8 cellular contexts compared by ENCODE assay signal in the genomic region with DNA sequence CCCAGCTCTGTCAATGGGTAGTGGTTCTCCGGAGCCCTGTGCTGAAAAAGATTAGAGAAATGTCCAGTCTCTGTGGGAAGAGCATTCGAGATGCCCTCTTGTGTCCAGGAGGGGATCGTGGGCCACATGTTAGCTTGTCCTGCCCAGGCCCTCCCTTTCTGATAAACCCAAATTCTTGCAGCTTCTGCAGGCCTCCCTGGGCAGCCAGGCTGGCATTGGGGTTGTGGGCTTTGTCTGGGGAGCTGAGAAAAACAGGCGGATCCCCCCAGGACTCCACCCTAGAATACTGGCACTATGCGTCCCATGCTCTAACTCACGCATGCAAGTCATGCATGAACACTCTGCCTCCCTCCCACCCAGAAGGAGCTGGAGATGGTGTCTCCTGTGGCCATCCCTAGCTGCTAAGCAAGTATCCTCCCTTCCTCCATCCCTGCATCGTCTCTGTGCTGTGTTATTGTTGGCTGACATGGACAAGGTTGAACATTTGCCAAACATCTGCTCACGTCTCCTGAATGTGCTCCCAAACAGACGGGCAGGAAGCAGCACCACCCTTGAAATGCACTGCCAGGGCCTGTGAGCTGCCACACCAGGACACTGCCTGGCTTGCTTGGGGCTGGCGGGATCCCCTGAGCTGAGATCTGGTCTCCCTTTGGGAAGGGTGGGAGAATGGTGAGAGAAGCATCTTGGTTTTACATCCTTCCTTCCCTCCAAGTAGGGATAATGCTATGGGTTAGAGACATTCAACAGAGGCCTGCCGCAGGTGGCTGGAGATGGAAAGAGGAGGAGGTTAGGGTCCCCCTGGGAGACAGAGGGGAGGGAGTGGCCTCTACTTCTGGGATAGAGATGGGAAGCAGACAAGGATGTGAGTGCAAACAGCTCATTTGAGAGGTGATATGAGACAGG. TPM values are rescaled to one million over a fixed set of nuclear protein-coding genes. Genes with fewer than 3 reads are reported as not detected.
DNase-seq lines count a peak whose midpoint lies in the region; ATAC-seq and TF ChIP-seq lines count a peak whose summit lies in the region.

No MANE protein-coding gene starts in this region.

- no peak for ATAC-seq in HG03520 (IDR thresholded peaks at IDR 0.05; ENCODE audit: unreplicated experiment)

- H3K4me3 ChIP-seq in AG04450 (ENCODE audit: low read depth, low read length): no peak overlapping the region
- no peak overlapping the region for H3K4me3 ChIP-seq in astrocyte of the cerebellum (ENCODE audit: low read depth, low read length)

- POLR2A ChIA-PET in AG04450 (lab: Yijun Ruan, JAX): interaction anchor here (0.7 to 1.6 kb wide), 4 partner anchors 14 to 387 kb away, joined by 3 to 9 read pairs (median 6); no protein-coding TSS in a partner anchor

- H3K9me3 ChIP-seq in AG04450 (ENCODE audit: control insufficient read depth, insufficient read depth, low read length): no peaks in the 10 kb centered on the region

- DNase-seq in AG04450 (ENCODE audit: low read depth, low spot score): peak; percentile 91
- peak; percentile 88 for DNase-seq in HS-27A (ENCODE audit: low read depth)
- DNase-seq in astrocyte of the cerebellum (ENCODE audit: low read depth): peak; percentile 26
- peak; percentile 8 for DNase-seq in kidney tubule cell (ENCODE audit: low spot score)
- DNase-seq in CD1c-positive myeloid dendritic cell (ENCODE audit: extremely low spot score): no peak
- no peak for DNase-seq in activated effector memory CD4-positive, alpha-beta T cell treated with Interleukin-2 at 50 U/mL for 16 hours
- DNase-seq in stimulated activated CD4-positive, alpha-beta T cell treated with anti-CD3 and anti-CD28 coated beads, Interleukin-12 subunit alpha, Interleukin-12 subunit beta, amount 100 ng/mL, for 4 hours: no peak

- in situ Hi-C loops in astrocyte of the cerebellum (cut with HindIII; ENCODE audit: low sequenced_read_pairs): no loop called here

- H3K27me3 ChIP-seq in AG04450 (ENCODE audit: control insufficient read depth, insufficient read depth, low read length): no peaks in the 10 kb centered on the region

- no peak for TF ChIP-seq CTCF in AG04450 (IDR thresholded peaks at IDR 0.05; ENCODE audit: low read depth, low read length)
- no peak for TF ChIP-seq CTCF in astrocyte of the cerebellum (IDR thresholded peaks at IDR 0.05; ENCODE audit: low read depth, low read length, missing control alignments)

- peak overlapping the region; percentile 61 for H3K27ac ChIP-seq in AG04450 (ENCODE audit: low read depth, low read length)

- CTCF ChIA-PET in AG04450 (lab: Charles Lee): interaction anchor here (0.5 to 3.6 kb wide), 4 partner anchors 10 to 113 kb away, joined by 3 to 33 read pairs (median 3); no protein-coding TSS in a partner anchor

RNA-seq across cellular contexts. Expression of gene CFAP161, which starts 26.5 kb away (rescaled TPM):
- polyA plus RNA-seq in AG04450 (2011; rRNA removed): not detected in 2 replicates
- polyA minus RNA-seq in AG04450 (2011; rRNA and poly(A)+ RNA removed): not detected in 2 replicates

RNA-seq across cellular contexts. Expression of gene IL16, which starts 36.1 kb away (rescaled TPM):
- 3.8 and 4.6 TPM in 2 replicates for polyA plus RNA-seq in AG04450 (2011; rRNA removed)
- 7.2 and 9.5 TPM in 2 replicates for polyA minus RNA-seq in AG04450 (2011; rRNA and poly(A)+ RNA removed)

Comparison
In these comparisons a context has a peak if more than half of its experiments do, and no peak if none do; other contexts are left out.
1. DNase-seq: peak in AG04450 (single experiment), HS-27A (single experiment), astrocyte of the cerebellum (single experiment) and kidney tubule cell (single experiment); none in CD1c-positive myeloid dendritic cell (single experiment), activated effector memory CD4-positive, alpha-beta T cell treated with Interleukin-2 at 50 U/mL for 16 hours (single experiment) and stimulated activated CD4-positive, alpha-beta T cell treated with anti-CD3 and anti-CD28 coated beads, Interleukin-12 subunit alpha, Interleukin-12 subunit beta, amount 100 ng/mL, for 4 hours (single experiment).